17 cellular contexts compared by ENCODE assay signal in the genomic region with DNA sequence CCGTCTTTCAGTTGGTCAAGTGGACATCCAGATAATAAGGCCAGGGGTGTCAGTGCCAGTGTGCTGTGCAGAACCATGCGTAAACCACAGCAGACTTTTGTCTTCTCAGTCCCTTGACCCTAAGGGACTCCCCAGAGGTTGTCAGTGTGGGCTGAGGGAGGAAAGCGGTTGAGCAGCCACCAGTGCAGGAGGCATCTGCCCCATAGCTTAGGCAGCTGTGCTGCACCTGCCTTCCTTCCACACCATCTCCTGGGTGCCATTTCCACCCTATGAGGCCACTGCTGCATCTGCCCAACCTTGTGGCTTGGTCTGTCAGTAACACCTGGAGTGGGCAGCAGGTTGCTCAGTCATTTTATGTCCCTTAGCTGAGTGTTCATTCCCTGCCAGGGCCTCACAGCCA. TPM values are rescaled to one million over a fixed set of nuclear protein-coding genes. Genes with fewer than 3 reads are reported as not detected.
"Had no signal": no experiment of that assay in that cellular context is flagged by ENCODE, and none has a peak within 500 bp of the region (broad histone marks: within the 10 kb centered on the region; RNA-seq: fewer than 3 reads in every experiment).

No MANE protein-coding gene starts in this region.

- H3K27me3 ChIP-seq: gastrocnemius medialis had no signal

- H3K9me3 Mint-ChIP-seq: activated naive CD4-positive, alpha-beta T cell treated with anti-CD3 and anti-CD28 coated beads, Interleukin-2, amount 50 U/mL, for 24 hours had no signal

- H3K4me1 ChIP-seq: gastrocnemius medialis had no signal

- H3K4me3 ChIP-seq: gastrocnemius medialis, left ventricle myocardium inferior, thoracic aorta had no signal

- H3K27me3 Mint-ChIP-seq: activated CD4-positive, alpha-beta T cell treated with anti-CD3 and anti-CD28 coated beads, Interleukin-2, amount 10 ng/mL, durations not matched to agents 7 days and 5 days; activated naive CD4-positive, alpha-beta T cell treated with anti-CD3 and anti-CD28 coated beads, Interleukin-2, amount 50 U/mL, for 24 hours; brain; memory B cell; stimulated activated naive CD8-positive, alpha-beta T cell treated with anti-CD3 and anti-CD28 coated beads, Interleukin-15, Interleukin-2, amounts not matched to agents 100 ng/mL and 50 ng/mL, for 24 hours had no signal

- H3K27ac ChIP-seq: epithelial cell of prostate, gastrocnemius medialis, left ventricle myocardium inferior, thoracic aorta had no signal

- ATAC-seq: gastrocnemius medialis had no signal

- H3K27ac Mint-ChIP-seq: activated CD4-positive, alpha-beta T cell treated with anti-CD3 and anti-CD28 coated beads, Interleukin-2, amount 10 ng/mL, durations not matched to agents 7 days and 5 days; activated naive CD4-positive, alpha-beta T cell treated with anti-CD3 and anti-CD28 coated beads, Interleukin-2, amount 50 U/mL, for 24 hours; brain; memory B cell; nephron progenitor cell had no signal

- H3K4me1 Mint-ChIP-seq: brain had no signal

- DNase-seq: activated CD4-positive, alpha-beta T cell treated with anti-CD3 and anti-CD28 coated beads, Interleukin-2, amount 10 ng/mL, durations not matched to agents 7 days and 5 days; activated CD4-positive, CD25-positive, alpha-beta regulatory T cell; activated T-cell treated with anti-CD3 and anti-CD28 coated beads, Interleukin-2, amount 50 U/mL, for 1 hour; amniotic stem cell; effector memory CD4-positive, alpha-beta T cell; gastrocnemius medialis; left ventricle myocardium inferior; nephron progenitor cell; stimulated activated CD4-positive, alpha-beta T cell treated with anti-CD3 and anti-CD28 coated beads, Interleukin-12 subunit alpha, Interleukin-12 subunit beta, amount 100 ng/mL, for 4 hours had no signal

- H3K4me3 Mint-ChIP-seq: activated CD4-positive, alpha-beta T cell treated with anti-CD3 and anti-CD28 coated beads, Interleukin-2, amount 10 ng/mL, durations not matched to agents 7 days and 5 days; activated naive CD4-positive, alpha-beta T cell treated with anti-CD3 and anti-CD28 coated beads, Interleukin-2, amount 50 U/mL, for 24 hours; brain; memory B cell; nephron progenitor cell; stimulated activated naive CD8-positive, alpha-beta T cell treated with anti-CD3 and anti-CD28 coated beads, Interleukin-15, Interleukin-2, amounts not matched to agents 100 ng/mL and 50 ng/mL, for 24 hours had no signal

- H3K9me3 ChIP-seq: gastrocnemius medialis, left ventricle myocardium inferior, thoracic aorta had no signal

RNA-seq across cellular contexts. Expression of gene SOX18, which starts 42.5 kb away (rescaled TPM):
- total RNA-seq: activated CD8-positive, alpha-beta memory T cell treated with anti-CD3 and anti-CD28 coated beads for 36 hours had no signal
- polyA plus RNA-seq: keratinocyte had no signal
